Comparison of ENCODE assay signal across 10 cellular contexts in the genomic region with DNA sequence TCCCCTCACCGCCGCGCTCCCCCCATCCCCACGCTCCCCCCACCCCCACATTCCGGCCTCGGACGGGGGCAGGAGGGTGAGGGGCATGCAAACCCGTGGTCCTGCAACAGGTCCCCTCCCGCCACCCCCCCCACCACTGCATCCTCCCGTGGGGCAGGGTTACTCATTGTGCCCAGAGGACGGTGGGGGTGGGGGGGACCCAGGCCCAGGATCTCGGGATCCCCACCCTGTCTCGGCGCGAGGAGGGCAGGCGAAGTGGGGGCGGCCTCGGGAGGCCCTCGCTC. TPM values are rescaled to one million over a fixed set of nuclear protein-coding genes. Genes with fewer than 3 reads are reported as not detected.
A peak's percentile ranks its signal among the peaks of the same experiment; 100 is the strongest.
DNase-seq lines count a peak whose midpoint lies in the region; ATAC-seq, FAIRE-seq and TF ChIP-seq lines count a peak whose summit lies in the region.
"Had no signal": no experiment of that assay in that cellular context is flagged by ENCODE, and none has a peak within 500 bp of the region (broad histone marks: within the 10 kb centered on the region; RNA-seq: fewer than 3 reads in every experiment).

No MANE protein-coding gene starts in this region.

- no peak for ATAC-seq in GM18873 (IDR thresholded peaks at IDR 0.05; ENCODE audit: low FRiP score, unreplicated experiment)

- peak overlapping the region; percentile 81 for H2BK120ac ChIP-seq in mesenchymal stem cell (ENCODE audit: low read depth, low read length)

- H2AK5ac ChIP-seq in mesenchymal stem cell (ENCODE audit: low read length, severe bottlenecking), result no peak overlapping the region

- WGBS in mesenchymal stem cell, result 14% methylated on average over 9 of the region's 19 CpGs

- no peaks in the 10 kb centered on the region for H3K79me1 ChIP-seq in mesenchymal stem cell (replicated peaks; ENCODE audit: low read length, poor library complexity, severe bottlenecking)

- H3K4ac ChIP-seq in mesenchymal stem cell (ENCODE audit: low read depth in 1 of 2, low read length in 2 of 2), result no peak overlapping the region

- peaks cover 11% of the 10 kb centered on the region for H3K4me1 ChIP-seq in left ventricle myocardium inferior
- peaks cover 12% of the 10 kb centered on the region for H3K4me1 ChIP-seq in mesenchymal stem cell (ENCODE audit: control insufficient read depth, insufficient read depth, low read depth, low read length)
- H3K4me1 ChIP-seq in vagina, result peaks cover 10% of the 10 kb centered on the region

- H2BK15ac ChIP-seq in mesenchymal stem cell (ENCODE audit: low read depth, poor library complexity, severe bottlenecking), result no peak overlapping the region

- H2BK5ac ChIP-seq in mesenchymal stem cell (ENCODE audit: low read depth, low read length, poor library complexity, severe bottlenecking), result no peak overlapping the region

- no peak overlapping the region for H3K9ac ChIP-seq in mesenchymal stem cell (ENCODE audit: low read length)

- H3K27me3 ChIP-seq in left ventricle myocardium inferior (ENCODE audit: low read depth) (peaks cover 17% of the 10 kb centered on the region), bronchial epithelial cell (ENCODE audit: control insufficient read depth, insufficient read depth, low read length) (peaks cover 5% of the 10 kb centered on the region), mesenchymal stem cell (ENCODE audit: control insufficient read depth in 1 of 2, insufficient read depth in 1 of 2, low read length in 2 of 2) (peaks cover 0 to 31% of the 10 kb centered on the region in 2 experiments), vagina (no peaks in the 10 kb centered on the region)

- H3K9me3 ChIP-seq in left ventricle myocardium inferior (replicated peaks) (no peaks in the 10 kb centered on the region), mesenchymal stem cell (ENCODE audit: control insufficient read depth, low read length) (no peaks in the 10 kb centered on the region), vagina (no peaks in the 10 kb centered on the region)

- H2AFZ ChIP-seq in mesenchymal stem cell (ENCODE audit: low read depth, low read length), result peak overlapping the region; percentile 79

- H3K18ac ChIP-seq in mesenchymal stem cell (ENCODE audit: low read depth in 1 of 2, low read length in 2 of 2), result peak overlapping the region; percentile 80 to 92

- DNase-seq in left ventricle myocardium inferior (no peak), cardiac septum (ENCODE audit: low spot score) (no peak), bronchial epithelial cell (ENCODE audit: low read depth) (no peak), mesenchymal stem cell (no peak), vagina (ENCODE audit: extremely low spot score in 2 of 2) (no peak), substantia nigra (lab: John Stamatoyannopoulos, UW) (no peak)
- no peak for DNase-seq in activated T-cell treated with anti-CD3 and anti-CD28 coated beads, Interleukin-2, amount 50 U/mL, for 1 hour

- peak overlapping the region in 1 of 2 experiments; percentile 26 for H3K23ac ChIP-seq in mesenchymal stem cell (ENCODE audit: low read length in 2 of 2)

- H3K4me3 ChIP-seq in left ventricle myocardium inferior (peak overlapping the region; percentile 62), bronchial epithelial cell (ENCODE audit: low read depth, low read length) (peak overlapping the region; percentile 37), mesenchymal stem cell (ENCODE audit: insufficient read depth in 1 of 2, low read depth in 1 of 2, low read length in 2 of 2) (peak overlapping the region; percentile 60 to 70), vagina (peak overlapping the region; percentile 30 to 55)

- peak overlapping the region; percentile 61 for H4K91ac ChIP-seq in mesenchymal stem cell (ENCODE audit: low read length)

- TF ChIP-seq POLR2A in vagina (IDR thresholded peaks at IDR 0.05), result no peak

- H3K36me3 ChIP-seq in left ventricle myocardium inferior (no peaks in the 10 kb centered on the region), bronchial epithelial cell (ENCODE audit: control insufficient read depth, insufficient read depth, low read length) (no peaks in the 10 kb centered on the region), mesenchymal stem cell (ENCODE audit: control insufficient read depth in 1 of 2, insufficient read depth in 2 of 2, low read depth in 1 of 2, low read length in 2 of 2) (peaks cover 0 to under 1% of the 10 kb centered on the region in 2 experiments), vagina (no peaks in the 10 kb centered on the region)

- intact Hi-C loops in left ventricle myocardium inferior (cut with micrococcal nuclease), result no loop called here
- intact Hi-C loops in cardiac septum (cut with DNase I), result no loop called here
- intact Hi-C loops in vagina (cut with DNase I), result no loop called here

- H3K14ac ChIP-seq in mesenchymal stem cell (ENCODE audit: low read length in 2 of 2), result peak overlapping the region in 1 of 2 experiments; percentile 83

- H3K27ac ChIP-seq in left ventricle myocardium inferior (replicated peaks) (no peak overlapping the region), mesenchymal stem cell (ENCODE audit: low read length, poor library complexity, severe bottlenecking) (no peak overlapping the region), vagina (no peak overlapping the region), substantia nigra (ENCODE audit: low read depth, low read length, poor library complexity, severe bottlenecking) (no peak overlapping the region)

- TF ChIP-seq CTCF in left ventricle myocardium inferior (IDR thresholded peaks at IDR 0.05; ENCODE audit: borderline replicate concordance) (no peak), bronchial epithelial cell (IDR thresholded peaks at IDR 0.05; ENCODE audit: insufficient read depth, low read length, severe bottlenecking) (no peak), vagina (IDR thresholded peaks at IDR 0.05) (no peak)

- peak overlapping the region; percentile 98 for H3K4me2 ChIP-seq in mesenchymal stem cell (ENCODE audit: low read length, poor library complexity, severe bottlenecking)

- peak overlapping the region; percentile 96 for H4K8ac ChIP-seq in mesenchymal stem cell (ENCODE audit: low read length)

- H2BK12ac ChIP-seq in mesenchymal stem cell (ENCODE audit: low read length in 2 of 2), result peak overlapping the region in 1 of 2 experiments; percentile 30

- no peak for FAIRE-seq in bronchial epithelial cell (lab: Jason Lieb, UNC)

RNA-seq across cellular contexts. Expression of gene SLC22A31, which starts 8.5 kb away (rescaled TPM):
- total RNA-seq in left ventricle myocardium inferior (not detected), cardiac septum (not detected), bronchial epithelial cell (0.26 TPM in 1 of 2 replicates, not detected in the other), vagina (not detected)
- 0.99 TPM for polyA plus RNA-seq in mesenchymal stem cell (2013, experiment 1 of 2)
- polyA plus RNA-seq in mesenchymal stem cell (2013, experiment 2 of 2), result 1.00 TPM
- total RNA-seq: HT-29 had no signal
- polyA plus RNA-seq: CD14-positive monocyte had no signal

RNA-seq across cellular contexts. Expression of gene CDH15, which starts 20.3 kb away (rescaled TPM):
- total RNA-seq in left ventricle myocardium inferior (not detected), cardiac septum (0.27 TPM), bronchial epithelial cell (under 0.01 TPM in 2 replicates), vagina (not detected)
- polyA plus RNA-seq in mesenchymal stem cell (2013, experiment 1 of 2), result 0.43 TPM
- polyA plus RNA-seq in mesenchymal stem cell (2013, experiment 2 of 2), result 0.37 TPM
- total RNA-seq: HT-29 had no signal
- polyA plus RNA-seq: CD14-positive monocyte had no signal

RNA-seq across cellular contexts. Expression of gene ZNF778, which starts 25.7 kb away (rescaled TPM):
- total RNA-seq in left ventricle myocardium inferior (8.7 TPM), cardiac septum (9.7 TPM), bronchial epithelial cell (8.8 and 10.3 TPM in 2 replicates), vagina (6.6 TPM)
- 3.8 TPM for polyA plus RNA-seq in mesenchymal stem cell (2013, experiment 1 of 2)
- polyA plus RNA-seq in mesenchymal stem cell (2013, experiment 2 of 2), result 4.3 TPM
